26 cellular contexts compared by ENCODE assay signal in the genomic region with DNA sequence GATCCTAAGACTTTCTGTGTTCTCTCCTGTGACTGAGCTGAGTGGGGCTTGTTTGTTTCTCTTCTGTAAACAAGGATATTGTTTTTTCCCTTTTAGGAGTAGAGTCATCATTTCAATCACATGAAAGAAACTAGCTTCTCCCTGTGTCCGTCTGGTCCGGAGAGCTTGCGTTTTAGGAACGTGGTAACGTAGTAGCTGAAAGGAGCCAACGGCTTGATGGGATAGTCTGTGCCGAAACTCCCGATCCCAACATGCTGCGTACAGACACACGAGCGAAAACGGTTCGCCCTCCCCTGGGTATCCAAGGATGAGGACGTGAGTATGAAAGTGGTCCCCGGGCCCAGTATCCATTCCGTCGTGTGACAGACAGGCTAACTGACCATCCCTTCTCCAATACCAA.
DNase-seq lines count a peak whose midpoint lies in the region; ATAC-seq and TF ChIP-seq lines count a peak whose summit lies in the region.
"Had no signal": no experiment of that assay in that cellular context is flagged by ENCODE, and none has a peak within 500 bp of the region (broad histone marks: within the 10 kb centered on the region; RNA-seq: fewer than 3 reads in every experiment).

No MANE protein-coding gene starts in this region.

- H4K20me1 ChIP-seq in OCI-LY7 (ENCODE audit: insufficient read depth, low read length) (no peaks in the 10 kb centered on the region), mammary epithelial cell (ENCODE audit: insufficient read depth, low read length) (no peaks in the 10 kb centered on the region)

- DNase-seq in Caco-2: no peak
- no peak for DNase-seq in OCI-LY7 (ENCODE audit: low spot score)
- DNase-seq in mammary epithelial cell: no peak
- no peak for DNase-seq in neuronal stem cell (ENCODE audit: low spot score)
- DNase-seq in UCSD-AML1 (lab: John Stamatoyannopoulos, UW; ENCODE audit: unreplicated experiment): no peak
- DNase-seq in gastrocnemius medialis: no peak
- DNase-seq: AML-193; CD4-positive, alpha-beta T cell; DMS79; EL; GDM1; KBM-7; MG63; NCI-H1105 treated with DMSO at 0.1 percent for 48 hours; NCI-H146; NCI-H1930; NCI-H2107; NCI-H446; NCI-H524 treated with DMSO at 0.1 percent for 48 hours; NCI-H774; SHP77 treated with DMSO at 0.1 percent for 48 hours; SW 1271 had no signal

- no peak overlapping the region for H3K4me3 ChIP-seq in Caco-2 (ENCODE audit: low read depth, low read length)
- no peak overlapping the region for H3K4me3 ChIP-seq in OCI-LY7 (ENCODE audit: low read depth, low read length, poor library complexity, severe bottlenecking)
- no peak overlapping the region for H3K4me3 ChIP-seq in mammary epithelial cell (replicated peaks in 1 of 3; ENCODE audit: insufficient read depth in 1 of 3, low read depth in 2 of 3, low read length in 3 of 3)
- no peak overlapping the region for H3K4me3 ChIP-seq in neuronal stem cell (ENCODE audit: low read length in 2 of 2)
- H3K4me3 ChIP-seq in gastrocnemius medialis: no peak overlapping the region
- H3K4me3 ChIP-seq: BLaER1 treated with 17β-estradiol and CSF1 and Interleukin-3, amounts not matched to agents 10 nM and 100 nM; MG63; SK-N-MC had no signal

- H3K27me3 ChIP-seq in Caco-2 (replicated peaks; ENCODE audit: control insufficient read depth, insufficient read depth, low read length) (no peaks in the 10 kb centered on the region), mammary epithelial cell (ENCODE audit: insufficient read depth, low read length) (no peaks in the 10 kb centered on the region), neuronal stem cell (ENCODE audit: control insufficient read depth in 3 of 3, insufficient read depth in 3 of 3, low read depth in 1 of 3, low read length in 3 of 3) (no peaks in the 10 kb centered on the region), gastrocnemius medialis (no peaks in the 10 kb centered on the region)
- H3K27me3 ChIP-seq: BLaER1 treated with 17β-estradiol and CSF1 and Interleukin-3, amounts not matched to agents 10 nM and 100 nM; MG63 had no signal

- no peak overlapping the region for H4K91ac ChIP-seq in neuronal stem cell (ENCODE audit: low read depth, low read length, poor library complexity)

- H3K9ac ChIP-seq in mammary epithelial cell (ENCODE audit: insufficient read depth, low read length): no peak overlapping the region
- H3K9ac ChIP-seq in neuronal stem cell (ENCODE audit: low read depth, low read length, poor library complexity): peak overlapping the region; percentile 34
- H3K9ac ChIP-seq: BLaER1 treated with 17β-estradiol and CSF1 and Interleukin-3, amounts not matched to agents 10 nM and 100 nM had no signal

- H2BK15ac ChIP-seq in neuronal stem cell (ENCODE audit: low read length): no peak overlapping the region

- H3K9me3 ChIP-seq in Caco-2 (no peaks in the 10 kb centered on the region), OCI-LY7 (ENCODE audit: low read length) (no peaks in the 10 kb centered on the region), mammary epithelial cell (replicated peaks; ENCODE audit: insufficient read depth, low read length) (no peaks in the 10 kb centered on the region), neuronal stem cell (replicated peaks in 1 of 2; ENCODE audit: control insufficient read depth in 2 of 2, insufficient read depth in 1 of 2, low read depth in 1 of 2, low read length in 2 of 2) (no peaks in the 10 kb centered on the region), gastrocnemius medialis (no peaks in the 10 kb centered on the region)
- H3K9me3 ChIP-seq: BLaER1 treated with 17β-estradiol and CSF1 and Interleukin-3, amounts not matched to agents 10 nM and 100 nM; MG63 had no signal

- TF ChIP-seq CTCF in Caco-2 (IDR thresholded peaks at IDR 0.05; ENCODE audit: insufficient read depth in 1 of 2, low read depth in 1 of 2, low read length in 1 of 2, severe bottlenecking in 1 of 2, unreplicated experiment in 1 of 2) (no peak), OCI-LY7 (conservative IDR thresholded peaks at IDR 0.05; ENCODE audit: low read length) (no peak), mammary epithelial cell (conservative IDR thresholded peaks at IDR 0.05 in 1 of 2, IDR thresholded peaks at IDR 0.05 in 1 of 2; ENCODE audit: extremely low read depth in 1 of 2, insufficient read depth in 1 of 2, low read depth in 1 of 2, low read length in 2 of 2) (no peak), gastrocnemius medialis (IDR thresholded peaks at IDR 0.05 in 4 of 5, conservative IDR thresholded peaks at IDR 0.05 in 1 of 5) (no peak)

- no peaks in the 10 kb centered on the region for H3K9me2 ChIP-seq in OCI-LY7 (ENCODE audit: insufficient read depth, low read length)

- no peak overlapping the region for H2BK120ac ChIP-seq in neuronal stem cell (ENCODE audit: low read depth, low read length)

- 97% methylated on average over 17 of the region's 17 CpGs for WGBS in mammary epithelial cell (ENCODE audit: low coverage, missing lambda C conversion rate)
- no CpG with 5 or more reads among the region's 17 CpGs for WGBS in neuronal stem cell (ENCODE audit: extremely low coverage in 2 of 2, insufficient read length in 2 of 2, insufficient replicate concordance in 1 of 2), 2 donors

- H3K4me2 ChIP-seq in OCI-LY7 (ENCODE audit: low read length): no peak overlapping the region
- H3K4me2 ChIP-seq in mammary epithelial cell (ENCODE audit: insufficient read depth, low read depth, low read length): no peak overlapping the region
- H3K4me2 ChIP-seq in neuronal stem cell (ENCODE audit: insufficient read depth, low read length, poor library complexity, severe bottlenecking): no peak overlapping the region
- H3K4me2 ChIP-seq: BLaER1 treated with 17β-estradiol and CSF1 and Interleukin-3, amounts not matched to agents 10 nM and 100 nM had no signal

- dilution Hi-C loops in mammary epithelial cell (cut with HindIII; ENCODE audit: low sequenced_read_pairs): loop anchor here (5.0 kb wide), 1 partner anchor 57 kb away; no protein-coding TSS in a partner anchor

- POLR2A ChIA-PET in Caco-2 (lab: Charles Lee): no interaction called here
- POLR2A ChIA-PET in OCI-LY7 (lab: Charles Lee): interaction anchor here (0.5 kb wide), 1 partner anchor 503 kb away, joined by 3 read pairs; no protein-coding TSS in a partner anchor

- no peak overlapping the region for H3K27ac ChIP-seq in OCI-LY7 (ENCODE audit: low read depth, low read length, poor library complexity, severe bottlenecking)
- H3K27ac ChIP-seq in mammary epithelial cell (ENCODE audit: insufficient read depth, low read depth, low read length): no peak overlapping the region
- no peak overlapping the region for H3K27ac ChIP-seq in neuronal stem cell (replicated peaks; ENCODE audit: low read length)
- H3K27ac ChIP-seq in gastrocnemius medialis: no peak overlapping the region
- H3K27ac ChIP-seq: SK-N-MC had no signal

- H3K4me1 Mint-ChIP-seq in Caco-2 (ENCODE audit: low read depth, unreplicated experiment): peaks cover 15% of the 10 kb centered on the region

- H3K79me2 ChIP-seq in OCI-LY7 (ENCODE audit: insufficient read depth, low read depth, low read length) (no peaks in the 10 kb centered on the region), mammary epithelial cell (ENCODE audit: insufficient read depth, low read length) (peaks cover 12% of the 10 kb centered on the region)

- ATAC-seq in gastrocnemius medialis (no peak), esophagus mucosa (no peak), HG03175 (IDR thresholded peaks at IDR 0.05; ENCODE audit: unreplicated experiment) (no peak)

- H3K9me3 Mint-ChIP-seq in Caco-2 (ENCODE audit: unreplicated experiment): no peaks in the 10 kb centered on the region
- H3K9me3 Mint-ChIP-seq: CD4-positive, alpha-beta T cell had no signal

- BruUV-seq in Caco-2 (replicated peaks; lab: Mats Ljungman, UMichigan) (TSS peak; percentile 54), OCI-LY7 (replicated peaks; lab: Mats Ljungman, UMichigan) (TSS peak; percentile 77), mammary epithelial cell (replicated peaks; lab: Mats Ljungman, UMichigan) (TSS peak; percentile 63)

- no peak overlapping the region for H2BK5ac ChIP-seq in neuronal stem cell (ENCODE audit: low read length)

- H3K4me3 Mint-ChIP-seq in Caco-2 (ENCODE audit: unreplicated experiment): no peak overlapping the region
- H3K4me3 Mint-ChIP-seq: CD4-positive, alpha-beta T cell had no signal

- no peak overlapping the region for H3K14ac ChIP-seq in neuronal stem cell (ENCODE audit: low read length)

- H3K79me1 ChIP-seq in neuronal stem cell (ENCODE audit: low read depth, low read length): no peaks in the 10 kb centered on the region

- no peak overlapping the region for H3K4ac ChIP-seq in neuronal stem cell (ENCODE audit: low read length)

- no peak overlapping the region for H2BK12ac ChIP-seq in neuronal stem cell (ENCODE audit: low read length)

- H3K4me1 ChIP-seq in Caco-2 (no peaks in the 10 kb centered on the region), OCI-LY7 (ENCODE audit: insufficient read depth, low read length, poor library complexity, severe bottlenecking) (no peaks in the 10 kb centered on the region), mammary epithelial cell (ENCODE audit: insufficient read depth, low read length) (peaks cover 4% of the 10 kb centered on the region), neuronal stem cell (ENCODE audit: control insufficient read depth in 2 of 2, insufficient read depth in 1 of 2, low read depth in 1 of 2, low read length in 2 of 2) (peaks cover 0 to 8% of the 10 kb centered on the region in 2 donors), gastrocnemius medialis (peaks cover 0 to 3% of the 10 kb centered on the region in 2 donors)

- no peak overlapping the region for H4K8ac ChIP-seq in neuronal stem cell (ENCODE audit: low read depth, low read length)

- in situ Hi-C loops in mammary epithelial cell (cut with MboI; ENCODE audit: low sequenced_read_pairs in 2 of 2) (no loop called here), gastrocnemius medialis (cut with MboI; ENCODE audit: low sequenced_read_pairs in 4 of 4) (no loop called here)

- TF ChIP-seq POLR2A in gastrocnemius medialis (IDR thresholded peaks at IDR 0.05): no peak

- no peak overlapping the region for H3K23ac ChIP-seq in neuronal stem cell (ENCODE audit: low read depth, low read length, poor library complexity)

- H3K27ac Mint-ChIP-seq in Caco-2 (ENCODE audit: unreplicated experiment): no peak overlapping the region
- H3K27ac Mint-ChIP-seq: CD4-positive, alpha-beta T cell had no signal

- CTCF ChIA-PET in Caco-2 (lab: Charles Lee) (no interaction called here), OCI-LY7 (lab: Charles Lee; ENCODE audit: unreplicated experiment) (no interaction called here), mammary epithelial cell (lab: Charles Lee; ENCODE audit: low non-redundant PET) (no interaction called here)

- H2AFZ ChIP-seq in OCI-LY7 (ENCODE audit: low read length) (no peak overlapping the region), mammary epithelial cell (ENCODE audit: low read depth, low read length) (no peak overlapping the region), neuronal stem cell (ENCODE audit: low read length) (no peak overlapping the region)

- H3K36me3 Mint-ChIP-seq in Caco-2 (ENCODE audit: insufficient read depth, unreplicated experiment): no peaks in the 10 kb centered on the region

- intact Hi-C loops in Caco-2 (cut with micrococcal nuclease; ENCODE audit: unreplicated experiment): no loop called here
- intact Hi-C loops in OCI-LY7 (cut with micrococcal nuclease; ENCODE audit: unreplicated experiment): no loop called here
- intact Hi-C loops in mammary epithelial cell (cut with micrococcal nuclease): no loop called here
- intact Hi-C loops in gastrocnemius medialis (cut with DNase I; ENCODE audit: low total_unique reads): loop anchor here (5.0 kb wide), 1 partner anchor 52 kb away; no protein-coding TSS in a partner anchor

- no peak overlapping the region for H3K18ac ChIP-seq in neuronal stem cell (ENCODE audit: low read length)

- no peaks in the 10 kb centered on the region for H3K27me3 Mint-ChIP-seq in Caco-2 (ENCODE audit: insufficient read depth, unreplicated experiment)
- H3K27me3 Mint-ChIP-seq: CD4-positive, alpha-beta T cell had no signal

- H2AK5ac ChIP-seq in neuronal stem cell (ENCODE audit: low read depth, low read length): no peak overlapping the region

- peaks cover 27% of the 10 kb centered on the region for H3K36me3 ChIP-seq in Caco-2 (ENCODE audit: control insufficient read depth, insufficient read depth, low read length)
- peaks cover 75% of the 10 kb centered on the region for H3K36me3 ChIP-seq in OCI-LY7 (ENCODE audit: insufficient read depth, low read length)
- peaks cover 28% of the 10 kb centered on the region for H3K36me3 ChIP-seq in mammary epithelial cell (ENCODE audit: insufficient read depth, low read length)
- peaks cover 44 to 79% of the 10 kb centered on the region in 2 donors for H3K36me3 ChIP-seq in neuronal stem cell (replicated peaks in 1 of 2; ENCODE audit: control insufficient read depth in 2 of 2, insufficient read depth in 2 of 2, low read length in 2 of 2)
- H3K36me3 ChIP-seq in gastrocnemius medialis: peaks cover 0 to 63% of the 10 kb centered on the region in 2 donors
